In genomic region chr1:35855016-35855700, GRCh38 we compare ENCODE assay signal across 1 cellular context.
TF ChIP-seq lines count a peak whose summit lies in the region.

No MANE protein-coding gene starts in this region.

TF ChIP-seq in K562, 482 proteins besides CTCF, POLR2A, EP300 and RAD21:
- TF ChIP-seq ZBTB7A (IDR thresholded peaks at IDR 0.05; ENCODE audit: borderline replicate concordance, control insufficient read depth, low read depth, low read length) = no peak
- 0 out of 4 replicates have a peak, but pooled peaks of 1 of the 2 experiments have one; percentile 1 for TF ChIP-seq MNT (conservative IDR thresholded peaks at IDR 0.05)
TF ChIP-seq in K562: peak in this region for 1.
